ENCODE assay signal across 8 cellular contexts in genomic region chr19:16628984-16629691, GRCh38. TPM values are rescaled to one million over a fixed set of nuclear protein-coding genes. Genes with fewer than 3 reads are reported as not detected.
DNase-seq lines count a peak whose midpoint lies in the region; ATAC-seq and TF ChIP-seq lines count a peak whose summit lies in the region.

No MANE protein-coding gene starts in this region.

- H3K4me1 ChIP-seq in gastrocnemius medialis = peaks cover 36 to 41% of the 10 kb centered on the region in 2 donors

- ATAC-seq in left ventricle myocardium superior = peak; percentile 34
- ATAC-seq in gastrocnemius medialis = peak; percentile 31 to 67
- no peak for ATAC-seq in GM21423 (IDR thresholded peaks at IDR 0.05; ENCODE audit: unreplicated experiment)

- no peaks in the 10 kb centered on the region for H3K9me3 Mint-ChIP-seq in activated T-cell treated with anti-CD3 and anti-CD28 coated beads, Interleukin-2, amount 50 U/mL, for 24 hours
- no peaks in the 10 kb centered on the region for H3K9me3 Mint-ChIP-seq in activated naive CD8-positive, alpha-beta T cell (ENCODE audit: low read depth)

- peaks cover 80% of the 10 kb centered on the region for H3K36me3 Mint-ChIP-seq in activated T-cell treated with anti-CD3 and anti-CD28 coated beads, Interleukin-2, amount 50 U/mL, for 24 hours (ENCODE audit: low read depth)
- H3K36me3 Mint-ChIP-seq in activated naive CD8-positive, alpha-beta T cell = peaks cover 2% of the 10 kb centered on the region

- intact Hi-C loops in left ventricle myocardium superior (cut with micrococcal nuclease) (no loop called here), gastrocnemius medialis (cut with DNase I; ENCODE audit: low total_unique reads) (loop anchor here (2.0 to 5.0 kb wide), 5 partner anchors 32 to 182 kb away; partner anchors contain the start of genes CHERP, SLC35E1, SMIM7 and TMEM38A)

- no peaks in the 10 kb centered on the region for H3K27me3 Mint-ChIP-seq in activated T-cell treated with anti-CD3 and anti-CD28 coated beads, Interleukin-2, amount 50 U/mL, for 24 hours
- no peaks in the 10 kb centered on the region for H3K27me3 Mint-ChIP-seq in activated naive CD8-positive, alpha-beta T cell

- no peak for DNase-seq in activated T-cell treated with anti-CD3 and anti-CD28 coated beads, Interleukin-2, amount 50 U/mL, for 24 hours
- no peak for DNase-seq in activated T-cell treated with anti-CD3 and anti-CD28 coated beads for 4 hours
- peak; percentile 95 for DNase-seq in NAMALWA (ENCODE audit: low spot score)
- DNase-seq in left ventricle myocardium superior = peak; percentile 64
- DNase-seq in gastrocnemius medialis = peak; percentile 61 to 68
- no peak for DNase-seq in SW 1271 (lab: John Stamatoyannopoulos, UW)

- H3K36me3 ChIP-seq in gastrocnemius medialis = peaks cover 0 to 13% of the 10 kb centered on the region in 2 donors

- in situ Hi-C loops in gastrocnemius medialis (cut with MboI; ENCODE audit: low sequenced_read_pairs in 4 of 4) = no loop called here

- peak overlapping the region; percentile 82 to 91 (median 86) for H3K4me3 ChIP-seq in gastrocnemius medialis

- TF ChIP-seq CTCF in gastrocnemius medialis (IDR thresholded peaks at IDR 0.05 in 4 of 5, conservative IDR thresholded peaks at IDR 0.05 in 1 of 5) = no peak

- peak overlapping the region; percentile 97 to 99 (median 98) for H3K27ac ChIP-seq in gastrocnemius medialis

- H3K4me3 Mint-ChIP-seq in activated T-cell treated with anti-CD3 and anti-CD28 coated beads, Interleukin-2, amount 50 U/mL, for 24 hours = peak overlapping the region; percentile 99
- peak overlapping the region; percentile 96 for H3K4me3 Mint-ChIP-seq in activated naive CD8-positive, alpha-beta T cell

- peaks cover 44% of the 10 kb centered on the region for H3K4me1 Mint-ChIP-seq in activated T-cell treated with anti-CD3 and anti-CD28 coated beads, Interleukin-2, amount 50 U/mL, for 24 hours (ENCODE audit: low read depth)
- H3K4me1 Mint-ChIP-seq in activated naive CD8-positive, alpha-beta T cell (ENCODE audit: low read depth) = peaks cover 37% of the 10 kb centered on the region

- H3K27ac Mint-ChIP-seq in activated T-cell treated with anti-CD3 and anti-CD28 coated beads, Interleukin-2, amount 50 U/mL, for 24 hours = peak overlapping the region; percentile 100
- H3K27ac Mint-ChIP-seq in activated naive CD8-positive, alpha-beta T cell = peak overlapping the region; percentile 97

- TF ChIP-seq POLR2A in gastrocnemius medialis (IDR thresholded peaks at IDR 0.05) = peak; percentile 19 to 64

- H3K9me3 ChIP-seq in gastrocnemius medialis = no peaks in the 10 kb centered on the region

- H3K27me3 ChIP-seq in gastrocnemius medialis = no peaks in the 10 kb centered on the region

RNA-seq across cellular contexts. Expression of gene MED26, which starts 1.1 kb away (rescaled TPM):
- total RNA-seq in left ventricle myocardium superior (4.9 TPM), gastrocnemius medialis (10 to 100 TPM in 2 of 4 donors, 1 to 10 TPM in 2; 5.7 to 15.7 (median 9.4) TPM)

RNA-seq across cellular contexts. Expression of gene SMIM7, which starts 30.8 kb away (rescaled TPM):
- total RNA-seq in left ventricle myocardium superior (32.5 TPM), gastrocnemius medialis (10 to 100 TPM; 36.4 to 60.5 (median 49.8) TPM)

RNA-seq across cellular contexts. Expression of gene TMEM38A, which starts 31.8 kb away (rescaled TPM):
- total RNA-seq in left ventricle myocardium superior (50.5 TPM), gastrocnemius medialis (100 to 1,000 TPM; 101 to 256 (median 182) TPM)

RNA-seq across cellular contexts. Expression of gene SLC35E1, which starts 56.9 kb away (rescaled TPM):
- total RNA-seq in left ventricle myocardium superior (22.9 TPM), gastrocnemius medialis (10 to 100 TPM; 24.1 to 60.3 (median 40.1) TPM)

Comparison
In these comparisons a context has a peak if more than half of its experiments do, and no peak if none do; other contexts are left out.
1. DNase-seq: peak in NAMALWA (single experiment), left ventricle myocardium superior (single experiment) and gastrocnemius medialis (2 of 2); none in activated T-cell treated with anti-CD3 and anti-CD28 coated beads, Interleukin-2, amount 50 U/mL, for 24 hours (single experiment), activated T-cell treated with anti-CD3 and anti-CD28 coated beads for 4 hours (single experiment) and SW 1271 (0 of 2).